Comparison of ENCODE assay signal across 2 cellular contexts in genomic region chr2:223999862-224000261, GRCh38.
TF ChIP-seq lines count a peak whose summit lies in the region.

No MANE protein-coding gene starts in this region.

TF ChIP-seq in K562, 482 proteins besides CTCF, POLR2A, EP300 and RAD21 (continued from another document and continues in another):
- TF ChIP-seq MGA (IDR thresholded peaks at IDR 0.05): no peak
- TF ChIP-seq LEF1 (IDR thresholded peaks at IDR 0.05): no peak
- no peak for TF ChIP-seq CLOCK (CRISPR knock-in tag; IDR thresholded peaks at IDR 0.05; ENCODE audit: borderline replicate concordance)
- peak; percentile 3 for TF ChIP-seq ZFP36 (IDR thresholded peaks at IDR 0.05; ENCODE audit: low read depth, low read length, partially characterized antibody)

TF ChIP-seq in GM23338, 12 proteins besides CTCF, POLR2A, EP300 and RAD21 (continued from another document):
- no peak for TF ChIP-seq STAT1 (IDR thresholded peaks at IDR 0.05; ENCODE audit: unreplicated experiment)
- no peak for TF ChIP-seq POLR2AphosphoS5 (IDR thresholded peaks at IDR 0.05; ENCODE audit: low read depth)
